In the genomic region with DNA sequence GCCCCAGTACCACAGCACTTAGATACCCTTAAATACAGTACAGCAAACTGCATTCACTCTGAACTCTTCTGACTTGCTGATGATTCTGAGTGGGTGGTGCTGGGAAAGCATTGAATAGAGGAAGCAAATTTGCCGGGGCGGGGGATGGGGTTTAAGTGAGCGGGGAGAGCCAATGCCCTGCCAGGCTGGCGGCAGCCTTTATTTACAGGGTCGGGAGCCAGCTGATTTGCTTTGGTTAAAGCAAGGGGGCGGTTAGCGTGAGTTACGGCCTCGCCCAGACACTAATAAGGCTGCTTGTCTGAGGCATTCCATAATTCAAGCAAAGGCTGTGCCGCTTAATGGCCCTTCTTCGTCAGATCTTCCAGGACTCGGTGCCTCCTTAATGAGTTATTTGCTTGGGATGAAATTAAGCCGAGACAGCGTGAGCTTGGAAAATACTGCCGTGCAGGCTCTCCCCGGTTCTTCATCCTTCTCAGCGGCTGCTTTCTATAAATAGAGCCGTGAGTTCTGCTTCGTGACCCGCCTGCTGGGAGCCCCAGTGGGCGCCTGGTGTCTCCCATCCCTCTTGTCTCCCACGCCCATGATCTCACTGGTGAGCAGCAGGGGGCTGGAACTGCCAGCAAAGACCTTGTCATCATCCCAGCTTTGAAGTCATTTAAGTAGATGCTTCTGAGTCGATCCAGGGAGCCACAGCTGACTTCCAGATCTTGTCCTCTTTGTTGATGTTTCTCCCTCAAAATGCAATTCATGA, we compare ENCODE assay signal across 1 cellular context.
TF ChIP-seq lines count a peak whose summit lies in the region.

No MANE protein-coding gene starts in this region.

TF ChIP-seq in HepG2, 621 proteins besides CTCF, POLR2A, EP300 and RAD21 (continued from another document):
- TF ChIP-seq PRDM10 (CRISPR knock-in tag; IDR thresholded peaks at IDR 0.05; ENCODE audit: low read depth) = no peak
